Comparison of ENCODE assay signal across 1 cellular context in the genomic region with DNA sequence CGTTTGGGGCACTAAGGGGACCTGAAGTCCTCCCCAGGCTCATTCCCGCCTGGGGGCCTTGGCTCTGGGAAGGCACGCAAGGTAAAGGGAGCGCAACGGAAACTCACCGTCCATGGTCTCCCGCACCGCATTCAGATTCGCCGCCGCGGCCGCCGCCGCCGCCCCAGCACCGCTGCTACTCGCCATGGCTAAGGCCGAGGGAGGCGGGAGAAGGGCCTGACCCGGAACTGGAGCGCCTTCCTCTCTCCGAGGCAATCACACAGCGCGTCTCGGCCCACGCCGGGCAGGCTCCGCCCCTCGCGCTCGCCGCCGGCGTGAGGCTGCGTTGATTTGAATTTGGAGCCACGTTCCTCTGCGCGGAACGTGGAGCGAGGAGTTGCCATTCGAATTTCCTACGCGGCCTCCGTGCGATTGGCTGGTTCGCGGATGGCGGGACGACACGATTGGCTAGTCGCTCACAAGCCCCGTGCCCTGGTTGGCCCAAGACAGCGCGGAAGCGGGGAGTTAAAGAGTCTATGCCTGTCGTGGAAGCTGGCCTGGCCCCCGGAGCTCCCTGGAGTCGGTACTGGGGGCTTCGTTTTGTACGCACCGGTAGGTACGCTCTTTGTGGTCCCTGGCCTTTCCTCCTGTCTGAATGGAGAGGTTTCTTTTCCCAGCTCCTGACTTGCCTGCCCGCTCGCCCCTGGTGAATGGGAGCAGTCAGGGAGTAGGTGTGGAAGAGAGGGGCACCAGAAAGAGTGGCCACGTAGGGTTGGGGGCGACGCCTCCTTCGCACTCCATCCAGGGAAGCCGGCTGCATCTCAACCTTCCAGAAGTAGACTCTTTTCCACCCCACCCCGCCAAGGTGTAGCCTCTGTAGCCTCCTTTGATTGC.
TF ChIP-seq lines count a peak whose summit lies in the region.

BORA (plus strand) TSS at position 507 of the 873 bp plus-strand sequence. CDS start 1,018 bp downstream, outside the sequence.
A gene with protein sequence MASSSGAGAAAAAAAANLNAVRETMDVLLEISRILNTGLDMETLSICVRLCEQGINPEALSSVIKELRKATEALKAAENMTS (minus strand): TSS at position 213 of the 873 bp plus-strand sequence. CDS start 27 bp downstream, at position 186.

TF ChIP-seq in K562, 482 proteins besides CTCF, POLR2A, EP300 and RAD21 (continued from another document):
- TF ChIP-seq AFF4 (CRISPR knock-in tag; IDR thresholded peaks at IDR 0.05) (0 out of 2 replicates have a peak, but pooled peaks have one; percentile 9), ZNF174 (CRISPR knock-in tag; IDR thresholded peaks at IDR 0.05) (no peak), ETV5 (CRISPR knock-in tag; IDR thresholded peaks at IDR 0.05; ENCODE audit: low read depth) (0 out of 2 replicates have a peak, but pooled peaks have one; percentile 19), PPARD (CRISPR knock-in tag; IDR thresholded peaks at IDR 0.05) (no peak), MEIS2 (IDR thresholded peaks at IDR 0.05; ENCODE audit: partially characterized antibody) (no peak), ZMIZ1 (IDR thresholded peaks at IDR 0.05; ENCODE audit: low read depth in 2 of 2, low read length in 2 of 2) (no peak), TCF7 (IDR thresholded peaks at IDR 0.05; ENCODE audit: borderline replicate concordance) (0 out of 2 replicates have a peak, but pooled peaks have one; percentile 55), SRSF3 (IDR thresholded peaks at IDR 0.05; ENCODE audit: insufficient read depth, low read length) (no peak), ETV1 (tag; conservative IDR thresholded peaks at IDR 0.05; ENCODE audit: low read depth) (0 out of 2 replicates have a peak, but pooled peaks have one; percentile 23), ZFP36 (IDR thresholded peaks at IDR 0.05; ENCODE audit: low read depth, low read length, partially characterized antibody) (peak; percentile 89), E2F6 (IDR thresholded peaks at IDR 0.05; ENCODE audit: borderline replicate concordance in 1 of 2, extremely low read depth in 1 of 2, insufficient read depth in 1 of 2, insufficient read length in 1 of 2, low read depth in 1 of 2, low read length in 1 of 2, poor library complexity in 1 of 2, severe bottlenecking in 1 of 2) (peak; percentile 90 to 92), RBM22 (IDR thresholded peaks at IDR 0.05; ENCODE audit: low read depth, low read length, poor library complexity, severe bottlenecking) (no peak), SIN3A (IDR thresholded peaks at IDR 0.05; ENCODE audit: borderline replicate concordance in 2 of 2, control insufficient read depth in 1 of 2, low read depth in 2 of 2, low read length in 2 of 2) (peak; percentile 43 to 56; a peak in 2 of 4 replicates), CTBP1 (IDR thresholded peaks at IDR 0.05; ENCODE audit: borderline replicate concordance) (peak; percentile 52), SMARCE1 (IDR thresholded peaks at IDR 0.05) (no peak), ZSCAN32 (CRISPR knock-in tag; IDR thresholded peaks at IDR 0.05) (no peak), USF1 (CRISPR knock-in tag; IDR thresholded peaks at IDR 0.05) (no peak), NFYB (IDR thresholded peaks at IDR 0.05; ENCODE audit: extremely low read depth, insufficient read length) (peak; percentile 93), MTA2 (IDR thresholded peaks at IDR 0.05; ENCODE audit: low read depth) (no peak), NR2C1 (IDR thresholded peaks at IDR 0.05) (peak; percentile 88), NR2C1 (tag; IDR thresholded peaks at IDR 0.05) (peak; percentile 87), ARID1B (IDR thresholded peaks at IDR 0.05) (no peak), TAF1 (IDR thresholded peaks at IDR 0.05; ENCODE audit: control insufficient read depth, extremely low read depth, insufficient read depth, low read length, severe bottlenecking) (peak; percentile 53), NEUROD1 (IDR thresholded peaks at IDR 0.05; ENCODE audit: borderline replicate concordance, low read depth, low read length, partially characterized antibody) (peak; percentile 19), FOXM1 (IDR thresholded peaks at IDR 0.05; ENCODE audit: low read depth) (peak; percentile 99), FOXM1 (CRISPR knock-in tag; IDR thresholded peaks at IDR 0.05; ENCODE audit: low read depth) (peak; percentile 99), POLR2G (IDR thresholded peaks at IDR 0.05; ENCODE audit: low read depth, low read length) (peak; percentile 93), NFRKB (IDR thresholded peaks at IDR 0.05; ENCODE audit: low read depth) (no peak), RBBP5 (IDR thresholded peaks at IDR 0.05; ENCODE audit: borderline replicate concordance, insufficient read depth, low read length, poor library complexity, severe bottlenecking) (peak; percentile 72), KAT7 (CRISPR knock-in tag; IDR thresholded peaks at IDR 0.05; ENCODE audit: borderline replicate concordance) (0 out of 2 replicates have a peak, but pooled peaks have one; percentile 60), LCOR (CRISPR knock-in tag; IDR thresholded peaks at IDR 0.05) (peak; percentile 90), L3MBTL2 (IDR thresholded peaks at IDR 0.05) (peak; percentile 96), FOS (IDR thresholded peaks at IDR 0.05; ENCODE audit: extremely low read depth, insufficient read length) (peak; percentile 91), ZC3H8 (IDR thresholded peaks at IDR 0.05) (no peak), ZFX (CRISPR knock-in tag; IDR thresholded peaks at IDR 0.05) (peak; percentile 85)
- TF ChIP-seq, protein P1, sequence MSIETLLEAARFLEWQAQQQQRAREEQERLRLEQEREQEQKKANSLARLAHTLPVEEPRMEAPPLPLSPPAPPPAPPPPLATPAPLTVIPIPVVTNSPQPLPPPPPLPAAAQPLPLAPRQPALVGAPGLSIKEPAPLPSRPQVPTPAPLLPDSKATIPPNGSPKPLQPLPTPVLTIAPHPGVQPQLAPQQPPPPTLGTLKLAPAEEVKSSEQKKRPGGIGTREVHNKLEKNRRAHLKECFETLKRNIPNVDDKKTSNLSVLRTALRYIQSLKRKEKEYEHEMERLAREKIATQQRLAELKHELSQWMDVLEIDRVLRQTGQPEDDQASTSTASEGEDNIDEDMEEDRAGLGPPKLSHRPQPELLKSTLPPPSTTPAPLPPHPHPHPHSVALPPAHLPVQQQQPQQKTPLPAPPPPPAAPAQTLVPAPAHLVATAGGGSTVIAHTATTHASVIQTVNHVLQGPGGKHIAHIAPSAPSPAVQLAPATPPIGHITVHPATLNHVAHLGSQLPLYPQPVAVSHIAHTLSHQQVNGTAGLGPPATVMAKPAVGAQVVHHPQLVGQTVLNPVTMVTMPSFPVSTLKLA (conservative IDR thresholded peaks at IDR 0.05): peak; percentile 90 to 96
TF ChIP-seq in K562: peak in this region for 87.
